ENCODE assay signal across 21 cellular contexts in the genomic region with DNA sequence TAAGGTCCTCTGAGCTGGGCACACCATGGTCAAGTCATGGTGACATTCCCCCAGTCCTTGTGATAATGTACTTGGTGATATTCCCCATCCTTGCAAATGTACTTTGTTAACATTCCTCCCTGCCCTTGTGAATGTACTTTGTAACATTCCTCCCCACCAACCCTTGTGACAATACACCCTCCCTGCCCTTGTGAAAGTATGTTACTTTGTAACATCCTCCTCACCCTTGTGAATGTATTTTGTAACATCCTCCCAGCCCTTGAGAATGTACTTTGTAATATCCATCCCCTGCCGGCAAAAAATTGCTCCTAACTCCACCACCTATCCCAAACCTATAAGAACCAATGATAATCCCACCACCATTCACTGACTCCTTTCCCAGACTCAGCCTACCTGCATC.
"Had no signal": no experiment of that assay in that cellular context is flagged by ENCODE, and none has a peak within 500 bp of the region (broad histone marks: within the 10 kb centered on the region; RNA-seq: fewer than 3 reads in every experiment).

No MANE protein-coding gene starts in this region.

- H3K27me3 ChIP-seq: spleen had no signal

- DNase-seq: activated CD4-positive, CD25-positive, alpha-beta regulatory T cell treated with anti-CD3 and anti-CD28 coated beads, Interleukin-2, amount 50 U/mL, for 72 hours; activated naive CD4-positive, alpha-beta T cell; activated T-cell treated with anti-CD3 and anti-CD28 coated beads, Interleukin-2, amount 50 U/mL, for 1 hour; amniotic stem cell; erythroblast; foreskin melanocyte; naive thymus-derived CD8-positive, alpha-beta T cell; retina; spleen; stimulated activated CD4-positive, alpha-beta T cell treated with anti-CD3 and anti-CD28 coated beads, Interleukin-4, amount 100 ng/mL, for 1 hour; stimulated activated naive CD4-positive, alpha-beta T cell; T-cell; WERI-Rb-1 had no signal

- H3K9me3 Mint-ChIP-seq: activated T-helper 17 cell treated with anti-CD3 and anti-CD28 coated beads, Interleukin-2, amount 50 U/mL, for 72 hours; T-cell had no signal

- H3K4me3 Mint-ChIP-seq: activated naive CD8-positive, alpha-beta T cell; activated T-helper 17 cell treated with anti-CD3 and anti-CD28 coated beads, Interleukin-2, amount 50 U/mL, for 72 hours; mesothelial cell of epicardium; T-cell; type B pancreatic cell had no signal

- H3K27ac Mint-ChIP-seq: activated naive CD8-positive, alpha-beta T cell; activated T-helper 17 cell treated with anti-CD3 and anti-CD28 coated beads, Interleukin-2, amount 50 U/mL, for 72 hours; mesothelial cell of epicardium; T-cell; type B pancreatic cell had no signal

- H3K4me1 Mint-ChIP-seq: mesothelial cell of epicardium had no signal

- H3K36me3 ChIP-seq: thoracic aorta, WERI-Rb-1 had no signal

- H3K27me3 Mint-ChIP-seq: activated naive CD8-positive, alpha-beta T cell; activated T-helper 17 cell treated with anti-CD3 and anti-CD28 coated beads, Interleukin-2, amount 50 U/mL, for 72 hours; naive thymus-derived CD8-positive, alpha-beta T cell; progenitor cell of endocrine pancreas; T-cell; type B pancreatic cell had no signal

- H3K9me3 ChIP-seq: spleen, thoracic aorta had no signal

- ATAC-seq: activated T-helper 17 cell treated with anti-CD3 and anti-CD28 coated beads, Interleukin-2, amount 50 U/mL, for 72 hours; left lobe of liver; naive thymus-derived CD8-positive, alpha-beta T cell; T-cell had no signal

- H3K4me3 ChIP-seq: lung, spleen, thoracic aorta had no signal

- H3K27ac ChIP-seq: thoracic aorta, WERI-Rb-1 had no signal
